ENCODE assay signal across 21 cellular contexts in the genomic region with DNA sequence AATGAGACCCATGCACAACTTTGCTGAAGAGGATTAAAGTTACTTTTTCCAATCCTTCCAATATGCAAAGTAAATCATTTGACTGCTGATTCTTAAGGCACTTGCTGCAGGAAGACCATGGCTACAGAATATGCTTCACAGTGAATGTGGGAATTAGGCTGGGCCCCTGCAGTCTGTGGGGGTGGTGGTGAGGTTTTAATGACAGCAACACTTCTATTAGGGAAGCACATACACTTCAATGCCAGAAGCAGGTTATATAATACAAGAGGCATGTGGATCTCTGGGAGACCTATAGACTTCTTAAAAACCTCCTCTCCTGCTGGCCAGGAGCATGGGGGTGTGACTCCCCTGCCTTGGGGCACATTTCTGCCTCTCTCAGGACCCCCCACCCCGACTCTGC.
A peak's percentile ranks its signal among the peaks of the same experiment; 100 is the strongest.
DNase-seq lines count a peak whose midpoint lies in the region; ATAC-seq, FAIRE-seq and TF ChIP-seq lines count a peak whose summit lies in the region.
"Had no signal": no experiment of that assay in that cellular context is flagged by ENCODE, and none has a peak within 500 bp of the region (broad histone marks: within the 10 kb centered on the region; RNA-seq: fewer than 3 reads in every experiment).

No MANE protein-coding gene starts in this region.

- H3K36me3 ChIP-seq in HEK293 (ENCODE audit: control insufficient read depth in 2 of 2, insufficient read depth in 1 of 2, low read length in 2 of 2), result no peaks in the 10 kb centered on the region
- H3K36me3 ChIP-seq: MG63, Peyer's patch had no signal

- no peak overlapping the region for H3K4me3 Mint-ChIP-seq in type B pancreatic cell
- H3K4me3 Mint-ChIP-seq in activated T-cell treated with anti-CD3 and anti-CD28 coated beads, Interleukin-2, amount 50 U/mL, for 4 hours, result no peak overlapping the region
- H3K4me3 Mint-ChIP-seq: CD14-positive monocyte had no signal

- no peaks in the 10 kb centered on the region for H3K36me3 Mint-ChIP-seq in type B pancreatic cell
- no peaks in the 10 kb centered on the region for H3K36me3 Mint-ChIP-seq in activated T-cell treated with anti-CD3 and anti-CD28 coated beads, Interleukin-2, amount 50 U/mL, for 4 hours (ENCODE audit: insufficient read depth)
- H3K36me3 Mint-ChIP-seq: CD14-positive monocyte had no signal

- peaks cover 2% of the 10 kb centered on the region for H3K4me1 ChIP-seq in HEK293 (ENCODE audit: control insufficient read depth, insufficient read depth, low read length)
- H3K4me1 ChIP-seq: Peyer's patch had no signal

- H3K9me3 Mint-ChIP-seq in type B pancreatic cell, result no peaks in the 10 kb centered on the region
- no peaks in the 10 kb centered on the region for H3K9me3 Mint-ChIP-seq in activated T-cell treated with anti-CD3 and anti-CD28 coated beads, Interleukin-2, amount 50 U/mL, for 4 hours

- in situ Hi-C loops in G401 (cut with HindIII; ENCODE audit: low sequenced_read_pairs), result no loop called here

- peak overlapping the region; percentile 1 for H3K27ac Mint-ChIP-seq in type B pancreatic cell

- H3K4me1 Mint-ChIP-seq in type B pancreatic cell (ENCODE audit: unreplicated experiment), result peaks cover 7% of the 10 kb centered on the region
- H3K4me1 Mint-ChIP-seq in activated T-cell treated with anti-CD3 and anti-CD28 coated beads, Interleukin-2, amount 50 U/mL, for 4 hours (ENCODE audit: low read depth), result no peaks in the 10 kb centered on the region
- H3K4me1 Mint-ChIP-seq: CD14-positive monocyte had no signal

- H3K4me3 ChIP-seq in HEK293 (ENCODE audit: low read depth, low read length), result no peak overlapping the region
- H3K4me3 ChIP-seq: MG63, Peyer's patch, SK-N-MC had no signal

- ATAC-seq in activated T-cell treated with anti-CD3 and anti-CD28 coated beads, Interleukin-2, amount 50 U/mL, for 4 hours, result no peak

- TF ChIP-seq CTCF in HEK293 (tag by site-specific recombination; IDR thresholded peaks at IDR 0.05), result no peak
- TF ChIP-seq CTCF in type B pancreatic cell (conservative IDR thresholded peaks at IDR 0.05), result no peak

- CTCF ChIA-PET in HEK293 (lab: Yijun Ruan, JAX), result interaction anchor here (1.3 kb wide), 2 partner anchors 15 to 28 kb away, joined by 3 read pairs; no protein-coding TSS in a partner anchor

- POLR2A ChIA-PET in HEK293 (lab: Yijun Ruan, JAX), result no interaction called here

- peak; percentile 51 for DNase-seq in G401 (ENCODE audit: low spot score)
- DNase-seq in cerebellar cortex (ENCODE audit: low spot score), result peak; percentile 33
- DNase-seq in type B pancreatic cell (ENCODE audit: extremely low spot score, unreplicated experiment), result no peak
- DNase-seq in activated T-cell treated with anti-CD3 and anti-CD28 coated beads, Interleukin-2, amount 50 U/mL, for 4 hours, result no peak
- DNase-seq in frontal cortex (ENCODE audit: low spot score in 2 of 2), result no peak
- DNase-seq in SIG-M5 treated with dmso at 0.1 percent for 504 hours (lab: John Stamatoyannopoulos, UW; ENCODE audit: unreplicated experiment), result no peak
- DNase-seq: DMS79; Kasumi-1; MG63; NCI-H1048; NCI-H1436; NCI-H2029; NCI-H510A; NCI-H748 treated with DMSO at 0.1 percent for 48 hours; NK-92 treated with Interleukin-12 subunit alpha and Interleukin-12 subunit beta, amount 100 ng/mL, for 24 hours; Peyer's patch had no signal

- no peak for FAIRE-seq in frontal cortex (lab: Jason Lieb, UNC)
- FAIRE-seq: H54 had no signal

- no peak overlapping the region for H3K27ac ChIP-seq in HEK293 (ENCODE audit: extremely low read depth, low read depth, low read length)
- H3K27ac ChIP-seq: HL-60, Peyer's patch, SK-N-MC had no signal

- no peaks in the 10 kb centered on the region for H3K27me3 Mint-ChIP-seq in type B pancreatic cell
- H3K27me3 Mint-ChIP-seq in activated T-cell treated with anti-CD3 and anti-CD28 coated beads, Interleukin-2, amount 50 U/mL, for 4 hours (ENCODE audit: low read depth), result no peaks in the 10 kb centered on the region

- no peaks in the 10 kb centered on the region for H3K9me3 ChIP-seq in HEK293 (ENCODE audit: control insufficient read depth, insufficient read depth, low read depth, low read length)
- H3K9me3 ChIP-seq: MG63, Peyer's patch had no signal

TF ChIP-seq in HEK293, 187 proteins besides CTCF, POLR2A, EP300 and RAD21:
- TF ChIP-seq, protein P1, sequence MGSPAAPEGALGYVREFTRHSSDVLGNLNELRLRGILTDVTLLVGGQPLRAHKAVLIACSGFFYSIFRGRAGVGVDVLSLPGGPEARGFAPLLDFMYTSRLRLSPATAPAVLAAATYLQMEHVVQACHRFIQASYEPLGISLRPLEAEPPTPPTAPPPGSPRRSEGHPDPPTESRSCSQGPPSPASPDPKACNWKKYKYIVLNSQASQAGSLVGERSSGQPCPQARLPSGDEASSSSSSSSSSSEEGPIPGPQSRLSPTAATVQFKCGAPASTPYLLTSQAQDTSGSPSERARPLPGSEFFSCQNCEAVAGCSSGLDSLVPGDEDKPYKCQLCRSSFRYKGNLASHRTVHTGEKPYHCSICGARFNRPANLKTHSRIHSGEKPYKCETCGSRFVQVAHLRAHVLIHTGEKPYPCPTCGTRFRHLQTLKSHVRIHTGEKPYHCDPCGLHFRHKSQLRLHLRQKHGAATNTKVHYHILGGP (tag by site-specific recombination; IDR thresholded peaks at IDR 0.05), result no peak
- TF ChIP-seq GLIS1 (tag by site-specific recombination; IDR thresholded peaks at IDR 0.05) (peak; percentile 85; the same call in 1 of the 2 replicates), ZFP69B (tag by site-specific recombination; IDR thresholded peaks at IDR 0.05) (no peak), HOXA7 (CRISPR knock-in tag; IDR thresholded peaks at IDR 0.05; ENCODE audit: borderline replicate concordance) (no peak), ZNF510 (tag by site-specific recombination; IDR thresholded peaks at IDR 0.05; ENCODE audit: insufficient replicate concordance) (no peak)

Comparison
In these comparisons a context has a peak if more than half of its experiments do, and no peak if none do; other contexts are left out.
1. DNase-seq: peak in G401 (single experiment) and cerebellar cortex (single experiment); none in type B pancreatic cell (single experiment), activated T-cell treated with anti-CD3 and anti-CD28 coated beads, Interleukin-2, amount 50 U/mL, for 4 hours (single experiment), frontal cortex (0 of 2) and SIG-M5 treated with dmso at 0.1 percent for 504 hours (single experiment).